ENCODE assay signal across 22 cellular contexts in genomic region chrX:11446331-11446730, GRCh38.
DNase-seq lines count a peak whose midpoint lies in the region; ATAC-seq and TF ChIP-seq lines count a peak whose summit lies in the region.
"Had no signal": no experiment of that assay in that cellular context is flagged by ENCODE, and none has a peak within 500 bp of the region (broad histone marks: within the 10 kb centered on the region; RNA-seq: fewer than 3 reads in every experiment).

No MANE protein-coding gene starts in this region.

- H3K4me1 Mint-ChIP-seq in chondrocyte (ENCODE audit: low read depth) (peaks cover 46% of the 10 kb centered on the region), T-cell (no peaks in the 10 kb centered on the region), mesothelial cell of epicardium (peaks cover 30% of the 10 kb centered on the region)
- H3K4me1 Mint-ChIP-seq: activated B cell treated with CpG ODN at 0.5 μM for 24 hours; activated naive CD8-positive, alpha-beta T cell treated with anti-CD3 and anti-CD28 coated beads, Interleukin-2, amount 50 U/mL, for 24 hours; endodermal cell had no signal

- CTCF ChIA-PET in T-cell (lab: Charles Lee): no interaction called here

- H3K27me3 Mint-ChIP-seq in chondrocyte (ENCODE audit: low read depth) (no peaks in the 10 kb centered on the region), T-cell (peaks cover 3 to 12% of the 10 kb centered on the region in 2 donors), mesothelial cell of epicardium (ENCODE audit: low read depth) (no peaks in the 10 kb centered on the region)
- H3K27me3 Mint-ChIP-seq: activated B cell treated with CpG ODN at 0.5 μM for 24 hours had no signal

- H3K27ac Mint-ChIP-seq in chondrocyte (ENCODE audit: unreplicated experiment): peak overlapping the region; percentile 17
- no peak overlapping the region for H3K27ac Mint-ChIP-seq in T-cell
- no peak overlapping the region for H3K27ac Mint-ChIP-seq in mesothelial cell of epicardium
- H3K27ac Mint-ChIP-seq: activated B cell treated with CpG ODN at 0.5 μM for 24 hours; activated naive CD8-positive, alpha-beta T cell treated with anti-CD3 and anti-CD28 coated beads, Interleukin-2, amount 50 U/mL, for 24 hours; activated T-helper 1 cell treated with anti-CD3 and anti-CD28 coated beads, Interleukin-12 subunit alpha, Interleukin-12 subunit beta, Interleukin-2, Interleukin-4 antibody, amounts not matched to agents 30 ng/mL and 10 ng/mL and 1 ng/mL, durations not matched to agents 14 hours and 24 hours and 36 hours; endodermal cell had no signal

- H3K27ac ChIP-seq in uterus: peak overlapping the region; percentile 54 to 76
- H3K27ac ChIP-seq: PC-9, right lobe of liver, SJCRH30, stomach had no signal

- H3K9me3 Mint-ChIP-seq in chondrocyte (ENCODE audit: low read depth): peaks cover 12% of the 10 kb centered on the region
- H3K9me3 Mint-ChIP-seq in T-cell: no peaks in the 10 kb centered on the region
- peaks cover 26% of the 10 kb centered on the region for H3K9me3 Mint-ChIP-seq in mesothelial cell of epicardium
- H3K9me3 Mint-ChIP-seq: activated B cell treated with CpG ODN at 0.5 μM for 24 hours; activated naive CD8-positive, alpha-beta T cell treated with anti-CD3 and anti-CD28 coated beads, Interleukin-2, amount 50 U/mL, for 24 hours; activated T-helper 1 cell treated with anti-CD3 and anti-CD28 coated beads, Interleukin-12 subunit alpha, Interleukin-12 subunit beta, Interleukin-2, Interleukin-4 antibody, amounts not matched to agents 30 ng/mL and 10 ng/mL and 1 ng/mL, durations not matched to agents 14 hours and 24 hours and 36 hours had no signal

- no peaks in the 10 kb centered on the region for H3K27me3 ChIP-seq in uterus
- H3K27me3 ChIP-seq: BE2C, right lobe of liver, SJCRH30, stomach had no signal

- H3K4me3 ChIP-seq in uterus: no peak overlapping the region
- H3K4me3 ChIP-seq: PC-9, right lobe of liver, SJCRH30, stomach had no signal

- H3K36me3 ChIP-seq in uterus: no peaks in the 10 kb centered on the region
- H3K36me3 ChIP-seq: BE2C, right lobe of liver, SJCRH30, stomach had no signal

- H3K36me3 Mint-ChIP-seq in chondrocyte (ENCODE audit: low read depth): no peaks in the 10 kb centered on the region
- H3K36me3 Mint-ChIP-seq in T-cell: no peaks in the 10 kb centered on the region
- no peaks in the 10 kb centered on the region for H3K36me3 Mint-ChIP-seq in mesothelial cell of epicardium

- ATAC-seq in T-cell (replicated peaks in 1 of 4) (no peak), HG03378 (IDR thresholded peaks at IDR 0.05; ENCODE audit: unreplicated experiment) (no peak)
- ATAC-seq: activated naive CD8-positive, alpha-beta T cell treated with anti-CD3 and anti-CD28 coated beads, Interleukin-2, amount 50 U/mL, for 24 hours had no signal

- peaks cover 0 to 6% of the 10 kb centered on the region in 2 donors for H3K4me1 ChIP-seq in uterus
- H3K4me1 ChIP-seq: BE2C, right lobe of liver, SJCRH30, stomach had no signal

- H3K4me3 Mint-ChIP-seq in chondrocyte (ENCODE audit: unreplicated experiment) (no peak overlapping the region), T-cell (no peak overlapping the region), mesothelial cell of epicardium (no peak overlapping the region)
- H3K4me3 Mint-ChIP-seq: activated B cell treated with CpG ODN at 0.5 μM for 24 hours; activated naive CD8-positive, alpha-beta T cell treated with anti-CD3 and anti-CD28 coated beads, Interleukin-2, amount 50 U/mL, for 24 hours; activated T-helper 1 cell treated with anti-CD3 and anti-CD28 coated beads, Interleukin-12 subunit alpha, Interleukin-12 subunit beta, Interleukin-2, Interleukin-4 antibody, amounts not matched to agents 30 ng/mL and 10 ng/mL and 1 ng/mL, durations not matched to agents 14 hours and 24 hours and 36 hours; endodermal cell had no signal

- TF ChIP-seq CTCF in chondrocyte (IDR thresholded peaks at IDR 0.05) (no peak), uterus (IDR thresholded peaks at IDR 0.05) (no peak), mesothelial cell of epicardium (IDR thresholded peaks at IDR 0.05; ENCODE audit: unreplicated experiment) (no peak)

- DNase-seq in LHCN-M2 (ENCODE audit: low read depth) (peak; percentile 42), chondrocyte (ENCODE audit: low spot score) (no peak), iris pigment epithelial cell (ENCODE audit: low read depth) (peak; percentile 69), uterus (no peak), T-cell (no peak), mesothelial cell of epicardium (ENCODE audit: low spot score in 2 of 2, unreplicated experiment in 2 of 2) (no peak)
- DNase-seq: activated B cell treated with CpG ODN at 0.5 μM for 24 hours; activated CD8-positive, alpha-beta memory T cell treated with anti-CD3 and anti-CD28 coated beads for 24 hours; activated naive CD8-positive, alpha-beta T cell treated with anti-CD3 and anti-CD28 coated beads, Interleukin-2, amount 50 U/mL, for 24 hours; BE2C; cerebellar nuclear complex; endodermal cell; GF-D8; Kasumi-1; NCI-H1436; occipital lobe; PC-9; right lobe of liver; SJCRH30; stomach had no signal

- POLR2A ChIA-PET in T-cell (lab: Charles Lee): no interaction called here

- H3K9me3 ChIP-seq in uterus: no peaks in the 10 kb centered on the region
- H3K9me3 ChIP-seq: BE2C, right lobe of liver, SJCRH30, stomach had no signal

- no peak for TF ChIP-seq POLR2A in uterus (IDR thresholded peaks at IDR 0.05)

- intact Hi-C loops in uterus (cut with DNase I; ENCODE audit: low total_unique reads): no loop called here

Comparison
In these comparisons a context has a peak if more than half of its experiments do, and no peak if none do; other contexts are left out.
1. DNase-seq: peak in LHCN-M2 (single experiment) and iris pigment epithelial cell (single experiment); none in chondrocyte (single experiment), uterus (0 of 2), T-cell (0 of 34) and mesothelial cell of epicardium (0 of 2).